ENCODE assay signal across 22 cellular contexts in the genomic region with DNA sequence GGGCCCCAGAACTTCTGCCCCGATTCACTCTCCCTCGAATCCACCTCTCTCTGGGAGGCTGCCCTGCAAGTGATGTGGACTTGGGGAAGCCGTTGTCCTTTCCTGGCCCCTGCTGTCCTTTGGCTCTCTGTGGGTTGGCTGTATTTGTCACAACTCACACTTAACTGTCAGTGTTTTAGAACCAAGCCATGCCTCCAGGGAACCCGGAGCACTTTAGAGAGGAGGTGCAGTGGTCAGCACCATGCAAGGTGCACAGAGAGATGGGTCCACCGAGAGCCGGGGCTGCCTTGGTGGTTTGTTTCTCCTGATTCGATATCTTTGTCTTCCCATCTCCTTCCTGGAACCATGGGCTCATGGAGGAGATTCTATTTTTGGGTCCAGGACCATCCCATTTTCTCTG.
A peak's percentile ranks its signal among the peaks of the same experiment; 100 is the strongest.
DNase-seq lines count a peak whose midpoint lies in the region; ATAC-seq and TF ChIP-seq lines count a peak whose summit lies in the region.
"Had no signal": no experiment of that assay in that cellular context is flagged by ENCODE, and none has a peak within 500 bp of the region (broad histone marks: within the 10 kb centered on the region; RNA-seq: fewer than 3 reads in every experiment).

No MANE protein-coding gene starts in this region.

- H3K4me1 Mint-ChIP-seq in chondrocyte (ENCODE audit: low read depth), result peaks cover 3% of the 10 kb centered on the region
- H3K4me1 Mint-ChIP-seq: CD8-positive, alpha-beta memory T cell had no signal

- H3K27me3 Mint-ChIP-seq in chondrocyte (ENCODE audit: low read depth), result no peaks in the 10 kb centered on the region

- peaks cover 96% of the 10 kb centered on the region for H3K36me3 ChIP-seq in BE2C
- H3K36me3 ChIP-seq: MG63 had no signal

- H3K36me3 Mint-ChIP-seq in chondrocyte (ENCODE audit: low read depth), result no peaks in the 10 kb centered on the region
- H3K36me3 Mint-ChIP-seq: CD8-positive, alpha-beta memory T cell had no signal

- DNase-seq in activated CD4-positive, CD25-positive, alpha-beta regulatory T cell treated with anti-CD3 and anti-CD28 coated beads, Interleukin-2, amount 50 U/mL, for 72 hours, result peak; percentile 11
- DNase-seq in BE2C, result peak; percentile 1
- DNase-seq in chondrocyte (ENCODE audit: low spot score), result peak; percentile 48
- DNase-seq in posterior vena cava (ENCODE audit: low spot score), result peak; percentile 51
- no peak for DNase-seq in NCI-H345 (lab: John Stamatoyannopoulos, UW)
- DNase-seq in NCI-H748 treated with DMSO at 0.1 percent for 48 hours (lab: John Stamatoyannopoulos, UW), result no peak
- DNase-seq: C1 segment of cervical spinal cord, DMS53, EL, GF-D8, MG63, NCI-H1417, NCI-H187, NCI-H2107, NCI-H69, PC-9 had no signal

- no peaks in the 10 kb centered on the region for H3K9me3 ChIP-seq in BE2C
- H3K9me3 ChIP-seq: MG63 had no signal

- no peaks in the 10 kb centered on the region for H3K27me3 ChIP-seq in BE2C
- H3K27me3 ChIP-seq: MG63 had no signal

- no peak for ATAC-seq in activated CD4-positive, CD25-positive, alpha-beta regulatory T cell treated with anti-CD3 and anti-CD28 coated beads, Interleukin-2, amount 50 U/mL, for 24 hours
- no peak for ATAC-seq in GM19397 (IDR thresholded peaks at IDR 0.05; ENCODE audit: unreplicated experiment)
- ATAC-seq: HepG2, K562, SK-N-SH treated with all-trans-retinoic acid at 6 μM for 48 hours had no signal

- no peak overlapping the region for H3K27ac Mint-ChIP-seq in chondrocyte (ENCODE audit: unreplicated experiment)
- H3K27ac Mint-ChIP-seq: CD8-positive, alpha-beta memory T cell had no signal

- no peak overlapping the region for H3K4me3 Mint-ChIP-seq in chondrocyte (ENCODE audit: unreplicated experiment)

- no peak overlapping the region for H3K4me3 ChIP-seq in BE2C (ENCODE audit: low read depth, low read length)
- H3K4me3 ChIP-seq: K562, MG63, PC-9 had no signal

- intact Hi-C loops in posterior vena cava (cut with DNase I), result loop anchor here in 1 of 2 donors (1.0 kb wide), 1 partner anchor 28 kb away; no protein-coding TSS in a partner anchor

- H3K4me1 ChIP-seq in BE2C, result no peaks in the 10 kb centered on the region

- no peaks in the 10 kb centered on the region for H3K9me3 Mint-ChIP-seq in chondrocyte (ENCODE audit: low read depth)

- TF ChIP-seq CTCF in BE2C (IDR thresholded peaks at IDR 0.05; ENCODE audit: low read depth, low read length), result no peak
- TF ChIP-seq CTCF in chondrocyte (IDR thresholded peaks at IDR 0.05), result no peak

Comparison
In these comparisons a context has a peak if more than half of its experiments do, and no peak if none do; other contexts are left out.
1. DNase-seq: peak in activated CD4-positive, CD25-positive, alpha-beta regulatory T cell treated with anti-CD3 and anti-CD28 coated beads, Interleukin-2, amount 50 U/mL, for 72 hours (single experiment), BE2C (single experiment), chondrocyte (single experiment) and posterior vena cava (single experiment); none in NCI-H345 (single experiment) and NCI-H748 treated with DMSO at 0.1 percent for 48 hours (single experiment).